ENCODE assay signal across 8 cellular contexts in the genomic region with DNA sequence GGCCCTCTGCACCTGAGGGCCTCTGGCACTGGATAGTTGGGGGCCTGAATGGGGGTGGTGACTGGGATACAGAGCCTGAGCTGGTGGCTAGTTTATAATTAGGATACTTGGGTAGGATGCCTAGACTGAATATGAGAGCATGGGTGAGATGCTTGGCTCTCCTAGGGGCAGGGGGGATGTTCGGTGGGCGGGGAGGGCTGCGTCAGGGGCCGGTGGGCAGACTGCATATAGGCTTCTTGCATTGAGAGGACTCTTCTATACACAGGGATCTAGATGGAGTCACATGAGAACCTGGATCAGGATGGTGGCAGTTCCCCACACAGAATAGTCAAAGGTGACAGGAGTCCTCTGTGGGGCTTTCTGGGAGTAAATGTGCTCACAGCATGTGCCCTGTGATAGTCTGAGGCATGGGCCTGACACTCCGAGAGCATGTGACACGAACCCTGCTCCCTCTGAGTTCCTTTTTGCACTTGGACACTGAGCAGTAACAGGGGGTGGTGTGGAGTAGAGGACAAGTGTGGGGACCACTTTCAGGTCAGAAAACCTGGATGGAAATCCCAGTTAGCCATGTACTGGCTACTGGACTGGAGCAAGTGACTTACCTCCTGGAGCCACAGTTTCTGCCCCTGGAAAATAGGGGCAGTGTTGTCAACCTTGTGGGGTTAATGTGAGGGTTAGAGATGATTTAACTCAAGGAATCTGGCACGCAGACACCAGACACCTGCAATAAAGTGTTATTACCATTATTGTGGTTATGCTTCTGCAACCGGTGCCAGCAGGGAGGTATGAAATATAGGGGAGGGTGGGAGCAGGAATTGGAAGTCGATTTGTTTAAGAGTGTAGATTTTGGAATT. TPM values are rescaled to one million over a fixed set of nuclear protein-coding genes. Genes with fewer than 3 reads are reported as not detected.
DNase-seq lines count a peak whose midpoint lies in the region; ATAC-seq and TF ChIP-seq lines count a peak whose summit lies in the region.

No MANE protein-coding gene starts in this region.

- H3K27me3 ChIP-seq in DND-41 (ENCODE audit: insufficient read depth, low read length, poor library complexity): no peaks in the 10 kb centered on the region
- no peaks in the 10 kb centered on the region for H3K27me3 ChIP-seq in SJCRH30
- H3K27me3 ChIP-seq in adrenal gland: no peaks in the 10 kb centered on the region

- no peak for DNase-seq in DND-41
- no peak for DNase-seq in SJCRH30
- no peak for DNase-seq in epithelial cell of proximal tubule (ENCODE audit: low read depth)
- peak; percentile 80 for DNase-seq in pons (ENCODE audit: low spot score)
- no peak for DNase-seq in DMS53 treated with DMSO at 0.1 percent for 48 hours (lab: John Stamatoyannopoulos, UW; ENCODE audit: unreplicated experiment)
- no peak for DNase-seq in NCI-H1048 (lab: John Stamatoyannopoulos, UW)
- no peak for DNase-seq in adrenal gland
- DNase-seq in KG1 (lab: John Stamatoyannopoulos, UW): no peak

- WGBS in adrenal gland, 4 donors: 67 to 73% (median 69%) methylated on average over 9 of the region's 9 CpGs

- no peaks in the 10 kb centered on the region for H3K9me3 ChIP-seq in DND-41 (ENCODE audit: insufficient read depth, low read length, severe bottlenecking)
- no peaks in the 10 kb centered on the region for H3K9me3 ChIP-seq in SJCRH30 (replicated peaks)
- H3K9me3 ChIP-seq in adrenal gland (replicated peaks in 1 of 3): no peaks in the 10 kb centered on the region

- TF ChIP-seq CTCF in DND-41 (IDR thresholded peaks at IDR 0.05; ENCODE audit: borderline replicate concordance, extremely low read depth, low read length, poor library complexity, severe bottlenecking) (no peak), epithelial cell of proximal tubule (conservative IDR thresholded peaks at IDR 0.05; ENCODE audit: low read depth, low read length) (no peak), adrenal gland (IDR thresholded peaks at IDR 0.05) (no peak)

- peaks cover 81% of the 10 kb centered on the region for H3K79me2 ChIP-seq in DND-41 (ENCODE audit: insufficient read depth, low read length)

- H2AFZ ChIP-seq in DND-41 (ENCODE audit: low read depth, low read length): no peak overlapping the region

- intact Hi-C loops in adrenal gland (cut with DNase I): no loop called here

- peak overlapping the region; percentile 93 for H3K9ac ChIP-seq in DND-41 (ENCODE audit: low read depth, low read length)

- ATAC-seq in DND-41 (ENCODE audit: insufficient read depth, low read depth): no peak

- peaks cover 34% of the 10 kb centered on the region for H3K36me3 ChIP-seq in DND-41 (ENCODE audit: insufficient read depth, low read length)
- peaks cover 9% of the 10 kb centered on the region; the same call in 1 of the 2 replicates for H3K36me3 ChIP-seq in SJCRH30
- H3K36me3 ChIP-seq in adrenal gland (replicated peaks in 1 of 2): no peaks in the 10 kb centered on the region

- H4K20me1 ChIP-seq in DND-41 (ENCODE audit: insufficient read depth, low read length): peaks cover 36% of the 10 kb centered on the region

- no peak for TF ChIP-seq POLR2A in adrenal gland (IDR thresholded peaks at IDR 0.05)

- peak overlapping the region; percentile 79 for H3K4me2 ChIP-seq in DND-41 (ENCODE audit: insufficient read depth, low read length)

- H3K4me3 ChIP-seq in DND-41 (ENCODE audit: low read depth in 1 of 2, low read length in 2 of 2): peak overlapping the region; percentile 86 to 94; a peak in 3 of 4 replicates
- H3K4me3 ChIP-seq in SJCRH30: peak overlapping the region; percentile 99
- peak overlapping the region; percentile 85 for H3K4me3 ChIP-seq in epithelial cell of proximal tubule (ENCODE audit: low read depth, low read length)
- peak overlapping the region in 1 of 4 donors; percentile 99 for H3K4me3 ChIP-seq in adrenal gland

- H3K4me1 ChIP-seq in DND-41 (ENCODE audit: insufficient read depth, low read length) (peaks cover 62% of the 10 kb centered on the region), SJCRH30 (peaks cover 20% of the 10 kb centered on the region; the same call in 1 of the 2 replicates), adrenal gland (replicated peaks in 1 of 2) (peaks cover 50 to 67% of the 10 kb centered on the region in 2 donors)

- peak overlapping the region; percentile 93 for H3K27ac ChIP-seq in DND-41 (ENCODE audit: low read length)
- no peak overlapping the region for H3K27ac ChIP-seq in SJCRH30
- peak overlapping the region in 2 of 5 donors; percentile 98 to 100 for H3K27ac ChIP-seq in adrenal gland

RNA-seq across cellular contexts. Expression of gene MAP7D1, which starts 2.2 kb away (rescaled TPM):
- total RNA-seq in SJCRH30 (2014; rRNA removed; shearing (Covaris generic)): 91.2 and 96.2 TPM in 2 replicates
- total RNA-seq in epithelial cell of proximal tubule: 262 and 280 TPM in 2 replicates
- total RNA-seq in adrenal gland: 100 to 1,000 TPM in 1 of 8 donors, 10 to 100 TPM in 7; 60.2 to 121 (median 76.8) TPM
- polyA plus RNA-seq in adrenal gland: 10 to 100 TPM; 39.7 to 79.9 (median 47.2) TPM

RNA-seq across cellular contexts. Expression of gene TRAPPC3, which starts 8.9 kb away (rescaled TPM):
- 76.0 and 78.6 TPM in 2 replicates for total RNA-seq in SJCRH30 (2014; rRNA removed; shearing (Covaris generic))
- 95.9 and 136 TPM in 2 replicates for total RNA-seq in epithelial cell of proximal tubule
- total RNA-seq in adrenal gland: 100 to 1,000 TPM in 6 of 8 donors, 10 to 100 TPM in 2; 74.6 to 182 (median 133) TPM
- polyA plus RNA-seq in adrenal gland: 100 to 1,000 TPM in 1 of 3 donors, 10 to 100 TPM in 2; 54.0 to 106 (median 65.1) TPM

RNA-seq across cellular contexts. Expression of gene COL8A2, which starts 33.2 kb away (rescaled TPM):
- 0.45 and 0.51 TPM in 2 replicates for total RNA-seq in SJCRH30 (2014; rRNA removed; shearing (Covaris generic))
- total RNA-seq in epithelial cell of proximal tubule (0.06 and 0.65 TPM in 2 replicates), adrenal gland (1 to 10 TPM in 6 of 8 donors, under 1 TPM in 2; 0.74 to 6.6 (median 2.8) TPM)
- polyA plus RNA-seq in adrenal gland: 1 to 10 TPM in 2 of 3 donors, under 1 TPM in 1; 0.66 to 2.3 (median 1.2) TPM
